In genomic region chr13:44577236-44578063, GRCh38 we compare ENCODE assay signal across 8 cellular contexts. TPM values are rescaled to one million over a fixed set of nuclear protein-coding genes. Genes with fewer than 3 reads are reported as not detected.
DNase-seq lines count a peak whose midpoint lies in the region; ATAC-seq, FAIRE-seq and TF ChIP-seq lines count a peak whose summit lies in the region.

No MANE protein-coding gene starts in this region.

- H3K27ac ChIP-seq in smooth muscle cell (ENCODE audit: low read depth): peak overlapping the region; percentile 94

- H3F3A ChIP-seq in smooth muscle cell (ENCODE audit: low read depth): peaks cover 9% of the 10 kb centered on the region

- H3K9ac ChIP-seq in smooth muscle cell (ENCODE audit: low read depth): peak overlapping the region; percentile 92

- no peaks in the 10 kb centered on the region for H3K36me3 ChIP-seq in bronchial epithelial cell (ENCODE audit: control insufficient read depth, insufficient read depth, low read length)
- no peaks in the 10 kb centered on the region for H3K36me3 ChIP-seq in smooth muscle cell (ENCODE audit: low read depth)

- DNase-seq in ACHN (peak; percentile 93), NCI-H2196 treated with DMSO at 0.1 percent for 48 hours (lab: John Stamatoyannopoulos, UW; ENCODE audit: unreplicated experiment) (peak; percentile 81), bronchial epithelial cell (ENCODE audit: low read depth) (peak; percentile 83), iPS-NIHi7 (ENCODE audit: extremely low spot score) (peak; percentile 94), smooth muscle cell (lab: John Stamatoyannopoulos, UW; ENCODE audit: unreplicated experiment) (peak; percentile 97)

- WGBS in smooth muscle cell (ENCODE audit: low lambda C conversion rate): 0% methylated on average over 37 of the region's 94 CpGs

- no peak for FAIRE-seq in bronchial epithelial cell (lab: Jason Lieb, UNC)

- no peaks in the 10 kb centered on the region for H3K9me3 ChIP-seq in smooth muscle cell (replicated peaks; ENCODE audit: low read depth)

- H4K20me1 ChIP-seq in smooth muscle cell (ENCODE audit: low read depth): peaks cover 34% of the 10 kb centered on the region

- no peak for TF ChIP-seq CTCF in WI38 (IDR thresholded peaks at IDR 0.05; ENCODE audit: low read depth, low read length)
- TF ChIP-seq CTCF in bronchial epithelial cell (IDR thresholded peaks at IDR 0.05; ENCODE audit: insufficient read depth, low read length, severe bottlenecking): no peak
- TF ChIP-seq CTCF in smooth muscle cell (IDR thresholded peaks at IDR 0.05; ENCODE audit: borderline replicate concordance, insufficient read depth, poor library complexity, severe bottlenecking): no peak

- peak overlapping the region; percentile 84 for H3K4me3 ChIP-seq in WI38 (ENCODE audit: low read depth, low read length)
- peak overlapping the region; percentile 89 for H3K4me3 ChIP-seq in bronchial epithelial cell (ENCODE audit: low read depth, low read length)
- peak overlapping the region; percentile 86 for H3K4me3 ChIP-seq in smooth muscle cell

- peaks cover 28% of the 10 kb centered on the region for H3K79me2 ChIP-seq in smooth muscle cell (ENCODE audit: low read depth)

- peak overlapping the region; percentile 95 for H3K4me2 ChIP-seq in smooth muscle cell

- H3K4me1 ChIP-seq in smooth muscle cell (ENCODE audit: low read depth): peaks cover 44% of the 10 kb centered on the region

- H3K27me3 ChIP-seq in bronchial epithelial cell (ENCODE audit: control insufficient read depth, insufficient read depth, low read length) (no peaks in the 10 kb centered on the region), smooth muscle cell (ENCODE audit: low read depth) (no peaks in the 10 kb centered on the region)

- peak overlapping the region; percentile 96 for H2AFZ ChIP-seq in smooth muscle cell (ENCODE audit: low read depth)

- ATAC-seq in GM18873 (IDR thresholded peaks at IDR 0.05; ENCODE audit: low FRiP score, unreplicated experiment): peak; percentile 57
- ATAC-seq in HG03135 (IDR thresholded peaks at IDR 0.05; ENCODE audit: unreplicated experiment): peak; percentile 58

- in situ Hi-C loops in ACHN (cut with HindIII; ENCODE audit: low pct_ligation_motif_present, low pct_unique_long_range_greater_than_20kb, low sequenced_read_pairs): no loop called here

RNA-seq across cellular contexts. Expression of gene TSC22D1, which starts 1.3 kb away (rescaled TPM):
- total RNA-seq in bronchial epithelial cell (67.3 and 70.8 TPM in 2 replicates), smooth muscle cell (117 and 121 TPM in 2 replicates)
- polyA plus RNA-seq in smooth muscle cell: 135 and 159 TPM in 2 replicates

Comparison
In these comparisons a context has a peak if more than half of its experiments do, and no peak if none do; other contexts are left out.
1. Peak in every context shown above with its lines: DNase-seq, ATAC-seq, H3K4me3 ChIP-seq and H3K27ac ChIP-seq.